14 cellular contexts compared by ENCODE assay signal in genomic region chr6:137236581-137237355, GRCh38. TPM values are rescaled to one million over a fixed set of nuclear protein-coding genes. Genes with fewer than 3 reads are reported as not detected.
A peak's percentile ranks its signal among the peaks of the same experiment; 100 is the strongest.
DNase-seq lines count a peak whose midpoint lies in the region; ATAC-seq, FAIRE-seq and TF ChIP-seq lines count a peak whose summit lies in the region.
"Had no signal": no experiment of that assay in that cellular context is flagged by ENCODE, and none has a peak within 500 bp of the region (broad histone marks: within the 10 kb centered on the region; RNA-seq: fewer than 3 reads in every experiment).

No MANE protein-coding gene starts in this region.

- no peak for DNase-seq in natural killer cell treated with Interleukin-12 subunit alpha and Interleukin-12 subunit beta and Interleukin-15 and Interleukin-18, amount 100 ng/mL, for 72 hours (ENCODE audit: low spot score)
- DNase-seq in natural killer cell (no peak), bronchial epithelial cell (ENCODE audit: low read depth) (no peak), hypothalamus (lab: John Stamatoyannopoulos, UW) (no peak), cerebellum (ENCODE audit: low spot score) (no peak), aorta (no peak), WERI-Rb-1 (no peak)
- DNase-seq: activated CD4-positive, alpha-beta memory T cell treated with anti-CD3 and anti-CD28 coated beads, Interleukin-2, amount 10 ng/mL, durations not matched to agents 7 days and 5 days; effector memory CD4-positive, alpha-beta T cell; left cardiac atrium; sigmoid colon had no signal

- H3K4me3 ChIP-seq in bronchial epithelial cell (ENCODE audit: low read depth, low read length) (no peak overlapping the region), mesodermal cell (ENCODE audit: extremely low read depth, insufficient read depth, low read length, poor library complexity, severe bottlenecking) (no peak overlapping the region), aorta (ENCODE audit: low read length in 2 of 2) (no peak overlapping the region), WERI-Rb-1 (ENCODE audit: low read depth, low read length) (no peak overlapping the region)
- H3K4me3 ChIP-seq: MG63, sigmoid colon had no signal

- H3K9me3 ChIP-seq in mesodermal cell (ENCODE audit: control insufficient read depth, low read length) (no peaks in the 10 kb centered on the region), aorta (ENCODE audit: control insufficient read depth, low read length) (no peaks in the 10 kb centered on the region), WERI-Rb-1 (ENCODE audit: severe bottlenecking) (no peaks in the 10 kb centered on the region)
- H3K9me3 ChIP-seq: sigmoid colon had no signal

- H3K4me1 Mint-ChIP-seq in natural killer cell treated with Interleukin-12 subunit alpha and Interleukin-12 subunit beta and Interleukin-15 and Interleukin-18, amount 100 ng/mL, for 72 hours (ENCODE audit: low read depth in 2 of 2) = peaks cover 38 to 43% of the 10 kb centered on the region in 2 donors
- peaks cover 49 to 58% of the 10 kb centered on the region in 2 donors for H3K4me1 Mint-ChIP-seq in natural killer cell

- no peaks in the 10 kb centered on the region for H3K36me3 ChIP-seq in bronchial epithelial cell (ENCODE audit: control insufficient read depth, insufficient read depth, low read length)
- no peaks in the 10 kb centered on the region for H3K36me3 ChIP-seq in mesodermal cell (ENCODE audit: control insufficient read depth, insufficient read depth, low read length)
- no peaks in the 10 kb centered on the region for H3K36me3 ChIP-seq in aorta (ENCODE audit: control insufficient read depth in 1 of 2, insufficient read depth in 2 of 2, low read length in 1 of 2)
- no peaks in the 10 kb centered on the region for H3K36me3 ChIP-seq in WERI-Rb-1
- H3K36me3 ChIP-seq: MG63, sigmoid colon had no signal

- H3K4me3 Mint-ChIP-seq in natural killer cell treated with Interleukin-12 subunit alpha and Interleukin-12 subunit beta and Interleukin-15 and Interleukin-18, amount 100 ng/mL, for 72 hours = no peak overlapping the region
- no peak overlapping the region for H3K4me3 Mint-ChIP-seq in natural killer cell
- H3K4me3 Mint-ChIP-seq: activated CD4-positive, alpha-beta memory T cell treated with anti-CD3 and anti-CD28 coated beads, Interleukin-2, amount 10 ng/mL, durations not matched to agents 7 days and 5 days; activated T-helper 17 cell treated with anti-CD3 and anti-CD28 coated beads, Interleukin-2, amount 50 U/mL, for 72 hours had no signal

- FAIRE-seq in bronchial epithelial cell (lab: Jason Lieb, UNC) = peak; percentile 77

- H3K27me3 ChIP-seq in bronchial epithelial cell (ENCODE audit: control insufficient read depth, insufficient read depth, low read length) (no peaks in the 10 kb centered on the region), aorta (ENCODE audit: control insufficient read depth in 1 of 2, insufficient read depth in 2 of 2, low read length in 1 of 2) (no peaks in the 10 kb centered on the region), WERI-Rb-1 (ENCODE audit: insufficient read depth, low read depth, severe bottlenecking) (no peaks in the 10 kb centered on the region)
- H3K27me3 ChIP-seq: MG63, sigmoid colon had no signal

- H3K9me3 Mint-ChIP-seq in natural killer cell treated with Interleukin-12 subunit alpha and Interleukin-12 subunit beta and Interleukin-15 and Interleukin-18, amount 100 ng/mL, for 72 hours = peaks cover 6% of the 10 kb centered on the region
- H3K9me3 Mint-ChIP-seq in natural killer cell = peaks cover 2 to 5% of the 10 kb centered on the region in 2 donors
- H3K9me3 Mint-ChIP-seq: activated CD4-positive, alpha-beta memory T cell treated with anti-CD3 and anti-CD28 coated beads, Interleukin-2, amount 10 ng/mL, durations not matched to agents 7 days and 5 days had no signal

- H3K4me1 ChIP-seq in mesodermal cell (ENCODE audit: control insufficient read depth, insufficient read depth, low read length, poor library complexity, severe bottlenecking) (peaks cover 44% of the 10 kb centered on the region), aorta (ENCODE audit: control insufficient read depth in 1 of 2, insufficient read depth in 2 of 2, low read length in 2 of 2) (peaks cover 4 to 7% of the 10 kb centered on the region in 2 donors)

- intact Hi-C loops in natural killer cell (cut with micrococcal nuclease) = no loop called here
- intact Hi-C loops in aorta (cut with DNase I) = no loop called here

- peak overlapping the region; percentile 34 to 36 for H3K27ac Mint-ChIP-seq in natural killer cell treated with Interleukin-12 subunit alpha and Interleukin-12 subunit beta and Interleukin-15 and Interleukin-18, amount 100 ng/mL, for 72 hours
- no peak overlapping the region for H3K27ac Mint-ChIP-seq in natural killer cell
- H3K27ac Mint-ChIP-seq: activated CD4-positive, alpha-beta memory T cell treated with anti-CD3 and anti-CD28 coated beads, Interleukin-2, amount 10 ng/mL, durations not matched to agents 7 days and 5 days; activated T-helper 17 cell treated with anti-CD3 and anti-CD28 coated beads, Interleukin-2, amount 50 U/mL, for 72 hours had no signal

- H3K27ac ChIP-seq in mesodermal cell (ENCODE audit: low read depth, low read length, severe bottlenecking) (peak overlapping the region; percentile 91), aorta (ENCODE audit: low read depth in 1 of 2, low read length in 2 of 2) (no peak overlapping the region), WERI-Rb-1 (no peak overlapping the region)

- peaks cover 7% of the 10 kb centered on the region for H3K36me3 Mint-ChIP-seq in natural killer cell treated with Interleukin-12 subunit alpha and Interleukin-12 subunit beta and Interleukin-15 and Interleukin-18, amount 100 ng/mL, for 72 hours
- H3K36me3 Mint-ChIP-seq in natural killer cell = no peaks in the 10 kb centered on the region

- no peaks in the 10 kb centered on the region for H3K27me3 Mint-ChIP-seq in natural killer cell treated with Interleukin-12 subunit alpha and Interleukin-12 subunit beta and Interleukin-15 and Interleukin-18, amount 100 ng/mL, for 72 hours
- no peaks in the 10 kb centered on the region for H3K27me3 Mint-ChIP-seq in natural killer cell (ENCODE audit: low read depth in 2 of 2)
- H3K27me3 Mint-ChIP-seq: activated T-helper 17 cell treated with anti-CD3 and anti-CD28 coated beads, Interleukin-2, amount 50 U/mL, for 72 hours had no signal

- ATAC-seq in natural killer cell treated with Interleukin-12 subunit alpha and Interleukin-12 subunit beta and Interleukin-15 and Interleukin-18, amount 100 ng/mL, for 72 hours = no peak
- ATAC-seq in natural killer cell (no peak), aorta (ENCODE audit: low FRiP score) (no peak)
- ATAC-seq: activated T-helper 17 cell treated with anti-CD3 and anti-CD28 coated beads, Interleukin-2, amount 50 U/mL, for 72 hours; left cardiac atrium had no signal

- TF ChIP-seq CTCF in natural killer cell (IDR thresholded peaks at IDR 0.05) = no peak
- TF ChIP-seq CTCF in bronchial epithelial cell (IDR thresholded peaks at IDR 0.05; ENCODE audit: insufficient read depth, low read length, severe bottlenecking) = no peak
- TF ChIP-seq CTCF in WERI-Rb-1 (IDR thresholded peaks at IDR 0.05; ENCODE audit: low read depth, low read length) = no peak

- WGBS in mesodermal cell (ENCODE audit: insufficient coverage in 2 of 2), 2 experiments = 86 to 94% methylated on average over 1 to 3 of the region's 5 CpGs
- WGBS in aorta, 2 donors = 50 to 53% methylated on average over 5 of the region's 5 CpGs

RNA-seq across cellular contexts. Expression of gene IFNGR1, which starts 17.6 kb away (rescaled TPM):
- total RNA-seq in natural killer cell treated with Interleukin-12 subunit alpha and Interleukin-12 subunit beta and Interleukin-15 and Interleukin-18, amount 100 ng/mL, for 72 hours = 10 to 100 TPM; 19.8 to 31.9 TPM
- total RNA-seq in natural killer cell (100 to 1,000 TPM in 2 of 3 donors, 10 to 100 TPM in 1; 77.5 to 128 (median 100) TPM), bronchial epithelial cell (83.5 and 94.6 TPM in 2 replicates), cerebellum (41.1 TPM), aorta (10 to 100 TPM; 64.4 to 82.8 TPM)
- 62.2 TPM for polyA plus RNA-seq in mesodermal cell (2013, experiment 1 of 2)
- polyA plus RNA-seq in mesodermal cell (2013, experiment 2 of 2) = 59.5 TPM
- 10 to 100 TPM; 46.1 to 59.5 TPM for polyA plus RNA-seq in aorta

Comparison
In these comparisons a context has a peak if more than half of its experiments do, and no peak if none do; other contexts are left out.
1. H3K27ac Mint-ChIP-seq: peak in natural killer cell treated with Interleukin-12 subunit alpha and Interleukin-12 subunit beta and Interleukin-15 and Interleukin-18, amount 100 ng/mL, for 72 hours (2 of 2); none in natural killer cell (0 of 2).